35 cellular contexts compared by ENCODE assay signal in the genomic region with DNA sequence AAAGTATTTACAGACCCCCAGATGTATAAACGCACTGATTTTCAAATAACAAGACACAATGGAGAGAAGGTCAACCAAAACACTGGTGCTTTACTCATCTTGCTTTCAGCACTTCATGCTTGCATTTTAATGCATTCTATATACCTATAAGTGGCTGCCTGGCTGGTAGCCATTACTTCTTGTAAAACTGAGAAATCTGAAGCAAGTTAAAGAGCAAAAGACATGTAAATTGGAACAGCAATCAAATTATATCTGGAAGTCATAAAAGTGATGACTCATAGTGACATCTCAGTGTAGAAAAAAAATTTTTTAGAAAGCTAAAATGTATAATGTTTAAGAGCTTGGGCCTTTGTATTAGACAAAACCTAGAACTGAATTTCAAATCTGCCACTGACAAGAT.
"Had no signal": no experiment of that assay in that cellular context is flagged by ENCODE, and none has a peak within 500 bp of the region (broad histone marks: within the 10 kb centered on the region; RNA-seq: fewer than 3 reads in every experiment).

No MANE protein-coding gene starts in this region.

- H3K4me3 Mint-ChIP-seq: activated naive CD4-positive, alpha-beta T cell treated with anti-CD3 and anti-CD28 coated beads for 36 hours; activated naive CD8-positive, alpha-beta T cell treated with anti-CD3 and anti-CD28 coated beads for 36 hours; activated T-helper 1 cell treated with anti-CD3 and anti-CD28 coated beads, Interleukin-12 subunit alpha, Interleukin-12 subunit beta, Interleukin-2, Interleukin-4 antibody, amounts not matched to agents 30 ng/mL and 10 ng/mL and 1 ng/mL, durations not matched to agents 14 hours and 24 hours and 36 hours; natural killer cell treated with Interleukin-12 subunit alpha and Interleukin-12 subunit beta and Interleukin-15 and Interleukin-18, amount 100 ng/mL, for 72 hours; stimulated activated memory B cell treated with anti-CD40 and anti-IgM and Interleukin-4, amounts not matched to agents 10 μg/mL and 1 μg/mL and 100 μg/mL, for 72 hours; stimulated activated naive CD8-positive, alpha-beta T cell treated with anti-CD3 and anti-CD28 coated beads, Interleukin-15, amount 100 ng/mL, for 72 hours; type B pancreatic cell had no signal

- H3K27ac Mint-ChIP-seq: activated naive CD4-positive, alpha-beta T cell treated with anti-CD3 and anti-CD28 coated beads for 36 hours; activated naive CD8-positive, alpha-beta T cell treated with anti-CD3 and anti-CD28 coated beads for 36 hours; activated T-helper 1 cell treated with anti-CD3 and anti-CD28 coated beads, Interleukin-12 subunit alpha, Interleukin-12 subunit beta, Interleukin-2, Interleukin-4 antibody, amounts not matched to agents 30 ng/mL and 10 ng/mL and 1 ng/mL, durations not matched to agents 14 hours and 24 hours and 36 hours; natural killer cell treated with Interleukin-12 subunit alpha and Interleukin-12 subunit beta and Interleukin-15 and Interleukin-18, amount 100 ng/mL, for 72 hours; progenitor cell of endocrine pancreas; stimulated activated memory B cell treated with anti-CD40 and anti-IgM and Interleukin-4, amounts not matched to agents 10 μg/mL and 1 μg/mL and 100 μg/mL, for 72 hours; type B pancreatic cell had no signal

- H3K9me3 ChIP-seq: adrenal gland, body of pancreas, esophagus squamous epithelium, gastroesophageal sphincter, mucosa of descending colon, sigmoid colon, uterus had no signal

- H3K36me3 Mint-ChIP-seq: type B pancreatic cell had no signal

- H3K4me1 ChIP-seq: adrenal gland, body of pancreas, esophagus squamous epithelium, gastroesophageal sphincter, sigmoid colon, uterus had no signal

- H3K4me3 ChIP-seq: adrenal gland, body of pancreas, esophagus squamous epithelium, gastroesophageal sphincter, mucosa of descending colon, sigmoid colon, smooth muscle cell, uterus had no signal

- H3K4me2 ChIP-seq: smooth muscle cell had no signal

- H3K27me3 ChIP-seq: adrenal gland, body of pancreas, esophagus squamous epithelium, gastroesophageal sphincter, sigmoid colon, uterus had no signal

- H3K27ac ChIP-seq: adrenal gland, body of pancreas, esophagus squamous epithelium, gastroesophageal sphincter, sigmoid colon, uterus, VCaP had no signal

- H3K9me3 Mint-ChIP-seq: type B pancreatic cell had no signal

- H3K27me3 Mint-ChIP-seq: activated naive CD8-positive, alpha-beta T cell treated with anti-CD3 and anti-CD28 coated beads for 36 hours; progenitor cell of endocrine pancreas; stimulated activated memory B cell treated with anti-CD40 and anti-IgM and Interleukin-4, amounts not matched to agents 10 μg/mL and 1 μg/mL and 100 μg/mL, for 72 hours; stimulated activated naive CD8-positive, alpha-beta T cell treated with anti-CD3 and anti-CD28 coated beads, Interleukin-15, amount 100 ng/mL, for 72 hours; type B pancreatic cell had no signal

- DNase-seq: activated CD4-positive, alpha-beta T cell treated with anti-CD3 and anti-CD28 coated beads for 48 hours; activated CD4-positive, alpha-beta T cell treated with anti-CD3 and anti-CD28 coated beads, Interleukin-2, amount 50 U/mL, for 48 hours; activated CD8-positive, alpha-beta memory T cell treated with anti-CD3 and anti-CD28 coated beads for 24 hours; activated CD8-positive, alpha-beta memory T cell treated with anti-CD3 and anti-CD28 coated beads, Interleukin-2, amount 50 U/mL, for 4 hours; activated effector memory CD4-positive, alpha-beta T cell treated with anti-CD3 and anti-CD28 coated beads, Interleukin-2, amount 50 U/mL, for 16 hours; activated naive CD4-positive, alpha-beta T cell treated with anti-CD3 and anti-CD28 coated beads for 36 hours; activated naive CD8-positive, alpha-beta T cell treated with anti-CD3 and anti-CD28 coated beads for 36 hours; activated T-cell treated with anti-CD3 and anti-CD28 coated beads, Interleukin-2, amount 50 U/mL, for 1 hour; adrenal gland; aorta; body of pancreas; dermis blood vessel endothelial cell; effector CD4-positive, alpha-beta T cell; esophagus squamous epithelium; head of caudate nucleus; hippocampal formation; left cardiac atrium; left ventricle myocardium superior; mucosa of descending colon; retina; sigmoid colon; stimulated activated CD4-positive, alpha-beta T cell treated with anti-CD3 and anti-CD28 coated beads, Interleukin-1b, Interleukin-23, amount 100 ng/mL, for 48 hours; stimulated activated CD4-positive, alpha-beta T cell treated with anti-CD3 and anti-CD28 coated beads, Interleukin-4, amount 100 ng/mL, for 4 hours; stimulated activated CD8-positive, alpha-beta memory T cell treated with anti-CD3 and anti-CD28 coated beads, Interleukin-4, amount 100 ng/mL, for 48 hours; stimulated activated naive CD8-positive, alpha-beta T cell treated with anti-CD3 and anti-CD28 coated beads, Interleukin-15, amount 100 ng/mL, for 72 hours; substantia nigra; uterus had no signal

- H3K36me3 ChIP-seq: adrenal gland, esophagus squamous epithelium, gastroesophageal sphincter, sigmoid colon, uterus had no signal

- H3K4me1 Mint-ChIP-seq: stimulated activated memory B cell treated with anti-CD40 and anti-IgM and Interleukin-4, amounts not matched to agents 10 μg/mL and 1 μg/mL and 100 μg/mL, for 72 hours; stimulated activated naive CD8-positive, alpha-beta T cell treated with anti-CD3 and anti-CD28 coated beads, Interleukin-15, amount 100 ng/mL, for 72 hours had no signal
